ENCODE assay signal across 27 cellular contexts in the genomic region with DNA sequence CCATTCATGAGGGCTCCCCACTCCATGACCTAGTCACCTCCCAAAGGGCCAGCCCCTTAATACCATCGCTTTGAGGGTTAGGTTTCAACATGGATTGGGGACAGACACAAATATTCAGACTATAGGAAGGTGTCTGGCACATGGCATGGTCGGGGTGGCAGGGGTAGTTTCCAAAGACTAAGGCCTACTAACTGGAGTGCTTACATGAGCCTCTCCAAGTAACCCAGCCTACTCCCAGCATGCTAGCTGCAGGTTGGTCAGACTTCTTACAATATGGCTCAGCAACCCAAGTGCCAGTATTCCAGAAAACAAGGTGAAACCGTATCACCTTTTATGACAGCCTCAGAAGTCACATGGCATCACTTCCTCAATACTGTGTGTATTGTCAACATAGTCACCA. TPM values are rescaled to one million over a fixed set of nuclear protein-coding genes. Genes with fewer than 3 reads are reported as not detected.
"Had no signal": no experiment of that assay in that cellular context is flagged by ENCODE, and none has a peak within 500 bp of the region (broad histone marks: within the 10 kb centered on the region; RNA-seq: fewer than 3 reads in every experiment).

No MANE protein-coding gene starts in this region.

- H3K9ac ChIP-seq: KMS-11, SK-N-SH had no signal

- H3K4me3 ChIP-seq: K562 had no signal

- H3K9me2 ChIP-seq: SK-N-SH had no signal

- FAIRE-seq: K562 had no signal

- H3K9me3 ChIP-seq: SK-N-SH had no signal

- ATAC-seq: K562, Panc1, PC-3, T-cell had no signal

- H3K27ac Mint-ChIP-seq: IgD-negative memory B cell had no signal

- DNase-seq: Kasumi-1; NCI-H1092; NCI-H1105 treated with DMSO at 0.1 percent for 48 hours; NCI-H1417 treated with DMSO at 0.1 percent for 48 hours; NCI-H146; NCI-H1694 treated with DMSO at 0.1 percent for 48 hours; NCI-H1930; NCI-H2081; NCI-H2107; NCI-H2171 treated with DMSO at 0.1 percent for 48 hours; NCI-H345; NCI-H446 treated with DMSO at 0.1 percent for 48 hours; NCI-H510A treated with DMSO at 0.1 percent for 48 hours; NCI-H526; NCI-H748 treated with DMSO at 0.1 percent for 48 hours; NK-92 treated with Interleukin-12 subunit alpha and Interleukin-12 subunit beta, amount 100 ng/mL, for 24 hours; PC-3; SHP77; SK-N-SH; SW 1271; T-cell had no signal

- H3K4me2 ChIP-seq: KMS-11, SK-N-SH had no signal

- H3K27ac ChIP-seq: KMS-11, RWPE1 had no signal

- H3K36me3 Mint-ChIP-seq: IgD-negative memory B cell, T-cell had no signal

RNA-seq across cellular contexts. Expression of gene OTULINL, which starts 19.9 kb away (rescaled TPM):
- total RNA-seq: MCF 10A had no signal
